11 cellular contexts compared by ENCODE assay signal in the genomic region with DNA sequence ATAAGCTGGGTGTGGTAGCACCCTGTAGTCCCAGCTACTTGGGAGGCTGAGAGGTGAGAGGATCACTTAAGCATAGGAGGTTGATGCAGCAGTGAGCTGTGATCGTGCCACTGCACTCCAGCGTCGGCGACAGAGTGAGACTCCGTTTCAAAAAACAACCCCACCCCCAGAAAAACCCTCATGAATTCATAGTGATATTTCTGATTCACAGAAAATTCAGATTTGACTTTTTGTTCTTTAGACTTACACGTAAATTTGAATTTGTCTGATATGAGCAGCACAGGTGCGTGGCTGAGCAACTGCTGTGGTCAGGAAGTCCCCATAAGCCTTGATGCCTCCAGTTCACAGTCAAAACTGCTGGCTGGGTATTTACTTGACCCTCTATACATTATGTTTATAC. TPM values are rescaled to one million over a fixed set of nuclear protein-coding genes. Genes with fewer than 3 reads are reported as not detected.
DNase-seq lines count a peak whose midpoint lies in the region; ATAC-seq lines count a peak whose summit lies in the region.
"Had no signal": no experiment of that assay in that cellular context is flagged by ENCODE, and none has a peak within 500 bp of the region (broad histone marks: within the 10 kb centered on the region; RNA-seq: fewer than 3 reads in every experiment).

No MANE protein-coding gene starts in this region.

- no peaks in the 10 kb centered on the region for H3K27me3 Mint-ChIP-seq in T-cell

- POLR2A ChIA-PET in T-cell (lab: Charles Lee), result interaction anchor here in 1 of 2 donors (0.6 to 1.4 kb wide), 2 partner anchors 12 to 137 kb away, joined by 3 to 4 read pairs; no protein-coding TSS in a partner anchor

- ATAC-seq in GM18873 (IDR thresholded peaks at IDR 0.05; ENCODE audit: low FRiP score, unreplicated experiment) (peak; percentile 82), HG02763 (IDR thresholded peaks at IDR 0.05; ENCODE audit: unreplicated experiment) (peak; percentile 72), T-cell (replicated peaks in 1 of 4) (peak; percentile 55 to 98 (median 78)), HG02588 (IDR thresholded peaks at IDR 0.05; ENCODE audit: unreplicated experiment) (no peak)
- ATAC-seq: sciatic nerve had no signal

- H3K4me3 Mint-ChIP-seq in T-cell, result peak overlapping the region in 1 of 3 donors; percentile 11

- CTCF ChIA-PET in T-cell (lab: Charles Lee), result interaction anchor here in 1 of 2 donors (0.6 kb wide), 1 partner anchor 128 kb away, joined by 5 read pairs; no protein-coding TSS in a partner anchor

- peaks cover 3% of the 10 kb centered on the region for H3K36me3 Mint-ChIP-seq in T-cell

- H3K27ac Mint-ChIP-seq in T-cell, result peak overlapping the region; percentile 72 to 75

- peaks cover 0 to 15% (median 7%) of the 10 kb centered on the region in 3 donors for H3K4me1 Mint-ChIP-seq in T-cell

- H3K9me3 Mint-ChIP-seq in T-cell, result peaks cover under 1 to 8% (median 2%) of the 10 kb centered on the region in 3 donors

- DNase-seq in T-cell (peak in 5 of 34 experiments; percentile 17 to 51 (median 26)), COLO829 (ENCODE audit: low spot score) (no peak), GF-D8 (lab: John Stamatoyannopoulos, UW) (no peak), NCI-H345 treated with DMSO at 0.1 percent for 48 hours (lab: John Stamatoyannopoulos, UW; ENCODE audit: unreplicated experiment) (no peak)
- DNase-seq in stimulated activated CD4-positive, alpha-beta T cell treated with anti-CD3 and anti-CD28 coated beads, Interleukin-1b, Interleukin-23, amount 100 ng/mL, for 48 hours, result peak; percentile 75
- DNase-seq: kidney glomerular epithelial cell, transverse colon had no signal

RNA-seq across cellular contexts. Expression of a gene that starts 10.0 kb away (rescaled TPM):
- total RNA-seq in T-cell, result 10 to 100 TPM; 53.1 to 74.8 (median 71.6) TPM
